In genomic region chr11:118998388-118998717, GRCh38 we compare ENCODE assay signal across 6 cellular contexts. TPM values are rescaled to one million over a fixed set of nuclear protein-coding genes. Genes with fewer than 3 reads are reported as not detected.
DNase-seq lines count a peak whose midpoint lies in the region; ATAC-seq and TF ChIP-seq lines count a peak whose summit lies in the region.

No MANE protein-coding gene starts in this region.

- DNase-seq in activated CD4-positive, alpha-beta T cell treated with anti-CD3 and anti-CD28 coated beads, Interleukin-2, amount 50 U/mL, for 1 hour = peak; percentile 11
- DNase-seq in lower leg skin (ENCODE audit: low spot score in 2 of 2) = no peak
- DNase-seq in DMS153 treated with DMSO at 0.1 percent for 48 hours (lab: John Stamatoyannopoulos, UW; ENCODE audit: unreplicated experiment) = no peak
- DNase-seq in COR-L47 (lab: John Stamatoyannopoulos, UW) = no peak

- ATAC-seq in HG02588 (IDR thresholded peaks at IDR 0.05; ENCODE audit: unreplicated experiment) = peak; percentile 17
- ATAC-seq in GM18502 (IDR thresholded peaks at IDR 0.05; ENCODE audit: poor library complexity, unreplicated experiment) = no peak

- peak overlapping the region; percentile 76 for H3K4me3 ChIP-seq in lower leg skin (ENCODE audit: low read depth, poor library complexity, severe bottlenecking)

- no peak for TF ChIP-seq CTCF in lower leg skin (IDR thresholded peaks at IDR 0.05)

- intact Hi-C loops in lower leg skin (cut with DNase I; ENCODE audit: low total_unique reads) = no loop called here

- no peak for TF ChIP-seq POLR2A in lower leg skin (IDR thresholded peaks at IDR 0.05)

- WGBS in lower leg skin, 2 donors = 2% methylated on average over 10 to 11 of the region's 19 CpGs

RNA-seq across cellular contexts. Expression of gene CENATAC, which starts 0.4 kb away (rescaled TPM):
- 10 to 100 TPM; 21.2 to 66.8 (median 39.9) TPM for total RNA-seq in lower leg skin

RNA-seq across cellular contexts. Expression of gene RPS25, which starts 19.8 kb away (rescaled TPM):
- 1,000 to 10,000 TPM; 1,252 to 2,859 (median 1,930) TPM for total RNA-seq in lower leg skin

RNA-seq across cellular contexts. Expression of gene TRAPPC4, which starts 20.2 kb away (rescaled TPM):
- total RNA-seq in lower leg skin = 10 to 100 TPM; 40.3 to 53.4 (median 52.2) TPM

RNA-seq across cellular contexts. Expression of gene FOXR1, which starts 26.8 kb away (rescaled TPM):
- not detected for total RNA-seq in lower leg skin

RNA-seq across cellular contexts. Expression of gene SLC37A4, which starts 32.3 kb away (rescaled TPM):
- 10 to 100 TPM; 14.0 to 25.4 (median 19.5) TPM for total RNA-seq in lower leg skin
